Comparison of ENCODE assay signal across 24 cellular contexts in genomic region chr5:151952233-151952632, GRCh38. TPM values are rescaled to one million over a fixed set of nuclear protein-coding genes. Genes with fewer than 3 reads are reported as not detected.
"Had no signal": no experiment of that assay in that cellular context is flagged by ENCODE, and none has a peak within 500 bp of the region (broad histone marks: within the 10 kb centered on the region; RNA-seq: fewer than 3 reads in every experiment).

No MANE protein-coding gene starts in this region.

- H3K27me3 Mint-ChIP-seq: stimulated activated naive CD8-positive, alpha-beta T cell treated with anti-CD3 and anti-CD28 coated beads, Interleukin-15, Interleukin-2, amounts not matched to agents 100 ng/mL and 50 ng/mL, for 24 hours had no signal

- H3K4me3 Mint-ChIP-seq: naive thymus-derived CD4-positive, alpha-beta T cell; nephron progenitor cell; stimulated activated memory B cell treated with anti-CD40 and anti-IgM and Interleukin-4, amounts not matched to agents 10 μg/mL and 1 μg/mL and 100 μg/mL, for 72 hours; stimulated activated naive CD8-positive, alpha-beta T cell treated with anti-CD3 and anti-CD28 coated beads, Interleukin-15, Interleukin-2, amounts not matched to agents 100 ng/mL and 50 ng/mL, for 24 hours had no signal

- DNase-seq: effector CD4-positive, alpha-beta T cell; foreskin melanocyte; head of caudate nucleus; mammary epithelial cell; naive thymus-derived CD4-positive, alpha-beta T cell; nephron progenitor cell; retina; right lobe of liver; stimulated activated CD4-positive, alpha-beta T cell treated with anti-CD3 and anti-CD28 coated beads, Interleukin-4, amount 100 ng/mL, for 24 hours; tibial artery; upper lobe of left lung; uterus had no signal

- H3K9me3 Mint-ChIP-seq: naive thymus-derived CD4-positive, alpha-beta T cell; nephron progenitor cell; stimulated activated memory B cell treated with anti-CD40 and anti-IgM and Interleukin-4, amounts not matched to agents 10 μg/mL and 1 μg/mL and 100 μg/mL, for 72 hours; stimulated activated naive CD8-positive, alpha-beta T cell treated with anti-CD3 and anti-CD28 coated beads, Interleukin-15, Interleukin-2, amounts not matched to agents 100 ng/mL and 50 ng/mL, for 24 hours had no signal

- H3K36me3 Mint-ChIP-seq: naive thymus-derived CD4-positive, alpha-beta T cell; stimulated activated memory B cell treated with anti-CD40 and anti-IgM and Interleukin-4, amounts not matched to agents 10 μg/mL and 1 μg/mL and 100 μg/mL, for 72 hours had no signal

- H3K27ac Mint-ChIP-seq: naive thymus-derived CD4-positive, alpha-beta T cell; nephron progenitor cell; stimulated activated memory B cell treated with anti-CD40 and anti-IgM and Interleukin-4, amounts not matched to agents 10 μg/mL and 1 μg/mL and 100 μg/mL, for 72 hours; stimulated activated naive CD8-positive, alpha-beta T cell treated with anti-CD3 and anti-CD28 coated beads, Interleukin-15, Interleukin-2, amounts not matched to agents 100 ng/mL and 50 ng/mL, for 24 hours had no signal

- ATAC-seq: left lobe of liver; naive thymus-derived CD4-positive, alpha-beta T cell; right lobe of liver; stimulated activated memory B cell treated with anti-CD40 and anti-IgM and Interleukin-4, amounts not matched to agents 10 μg/mL and 1 μg/mL and 100 μg/mL, for 72 hours had no signal

RNA-seq across cellular contexts. Expression of gene GLRA1, which starts 27.6 kb away (rescaled TPM):
- total RNA-seq: dermis microvascular lymphatic vessel endothelial cell; hepatocyte; kidney epithelial cell; left lobe of liver; lower leg skin; mammary epithelial cell; mesenteric fat pad; mononuclear cell; naive thymus-derived CD4-positive, alpha-beta T cell; omental fat pad; prostate gland; right lobe of liver; temporal lobe; upper lobe of left lung; uterus had no signal
